In genomic region chr7:45342236-45342635, GRCh38 we compare ENCODE assay signal across 23 cellular contexts.
A peak's percentile ranks its signal among the peaks of the same experiment; 100 is the strongest.
DNase-seq lines count a peak whose midpoint lies in the region; ATAC-seq and TF ChIP-seq lines count a peak whose summit lies in the region.
"Had no signal": no experiment of that assay in that cellular context is flagged by ENCODE, and none has a peak within 500 bp of the region (broad histone marks: within the 10 kb centered on the region; RNA-seq: fewer than 3 reads in every experiment).

No MANE protein-coding gene starts in this region.

- POLR2A ChIA-PET in CD4-positive, alpha-beta memory T cell (lab: Charles Lee; ENCODE audit: partially characterized antibody): no interaction called here
- POLR2A ChIA-PET in OCI-LY7 (lab: Charles Lee): interaction anchor here (1.5 kb wide), 1 partner anchor 29 kb away, joined by 3 read pairs; no protein-coding TSS in a partner anchor

- TF ChIP-seq CTCF in DND-41 (IDR thresholded peaks at IDR 0.05; ENCODE audit: borderline replicate concordance, extremely low read depth, low read length, poor library complexity, severe bottlenecking) (no peak), right atrium auricular region (IDR thresholded peaks at IDR 0.05) (no peak), OCI-LY7 (conservative IDR thresholded peaks at IDR 0.05; ENCODE audit: low read length) (no peak)

- H3K9me2 ChIP-seq in OCI-LY7 (ENCODE audit: insufficient read depth, low read length): no peaks in the 10 kb centered on the region

- H3K4me3 ChIP-seq in CD4-positive, alpha-beta memory T cell (ENCODE audit: low read length in 2 of 2): no peak overlapping the region
- H3K4me3 ChIP-seq in DND-41 (ENCODE audit: low read depth in 1 of 2, low read length in 2 of 2): no peak overlapping the region
- H3K4me3 ChIP-seq in right atrium auricular region: no peak overlapping the region
- H3K4me3 ChIP-seq in OCI-LY7 (ENCODE audit: low read depth, low read length, poor library complexity, severe bottlenecking): no peak overlapping the region
- H3K4me3 ChIP-seq: cardiac muscle cell, dorsolateral prefrontal cortex, gastroesophageal sphincter, ovary, tibial nerve had no signal

- peak overlapping the region in 1 of 7 donors; percentile 45 for H3K27ac Mint-ChIP-seq in CD4-positive, alpha-beta memory T cell
- H3K27ac Mint-ChIP-seq in central memory CD8-positive, alpha-beta T cell (ENCODE audit: low read depth): no peak overlapping the region
- H3K27ac Mint-ChIP-seq: naive thymus-derived CD8-positive, alpha-beta T cell had no signal

- H3K36me3 Mint-ChIP-seq in CD4-positive, alpha-beta memory T cell: no peaks in the 10 kb centered on the region
- no peaks in the 10 kb centered on the region for H3K36me3 Mint-ChIP-seq in central memory CD8-positive, alpha-beta T cell (ENCODE audit: insufficient read depth)
- H3K36me3 Mint-ChIP-seq: naive thymus-derived CD8-positive, alpha-beta T cell had no signal

- DNase-seq in CD4-positive, alpha-beta memory T cell: peak in 4 of 5 donors; percentile 0 to 2 (median 2)
- DNase-seq in DND-41 (peak; percentile 9), NCI-H345 (lab: John Stamatoyannopoulos, UW) (peak; percentile 80), right atrium auricular region (ENCODE audit: low spot score) (no peak), OCI-LY7 (ENCODE audit: low spot score) (no peak), GDM1 (lab: John Stamatoyannopoulos, UW) (no peak)
- no peak for DNase-seq in central memory CD8-positive, alpha-beta T cell (ENCODE audit: low spot score in 2 of 2)
- DNase-seq: activated CD4-positive, alpha-beta T cell treated with anti-CD3 and anti-CD28 coated beads for 48 hours; activated CD8-positive, alpha-beta memory T cell treated with anti-CD3 and anti-CD28 coated beads, Interleukin-2, amount 50 U/mL, for 48 hours; activated gamma-delta T cell treated with Interleukin-2 at 50 U/mL for 16 hours; dorsolateral prefrontal cortex; KBM-7; mesendoderm; naive thymus-derived CD8-positive, alpha-beta T cell; NCI-H1092; NCI-H526 treated with DMSO at 0.1 percent for 48 hours; ovary; stimulated activated CD4-positive, alpha-beta T cell treated with anti-CD3 and anti-CD28 coated beads, Interleukin-1b, Interleukin-23, amount 100 ng/mL, for 48 hours; stimulated activated naive CD8-positive, alpha-beta T cell treated with anti-CD3 and anti-CD28 coated beads, Interleukin-15, Interleukin-2, amounts not matched to agents 100 U/mL and 50 U/mL, for 24 hours had no signal

- H3K4me1 ChIP-seq in CD4-positive, alpha-beta memory T cell (ENCODE audit: insufficient read depth, low read length): no peaks in the 10 kb centered on the region
- H3K4me1 ChIP-seq in DND-41 (ENCODE audit: insufficient read depth, low read length): no peaks in the 10 kb centered on the region
- H3K4me1 ChIP-seq in right atrium auricular region: no peaks in the 10 kb centered on the region
- H3K4me1 ChIP-seq in OCI-LY7 (ENCODE audit: insufficient read depth, low read length, poor library complexity, severe bottlenecking): no peaks in the 10 kb centered on the region
- H3K4me1 ChIP-seq: gastroesophageal sphincter, tibial nerve had no signal

- peaks cover 0 to 7% (median 5%) of the 10 kb centered on the region in 4 donors for H3K4me1 Mint-ChIP-seq in CD4-positive, alpha-beta memory T cell
- H3K4me1 Mint-ChIP-seq in central memory CD8-positive, alpha-beta T cell: no peaks in the 10 kb centered on the region
- H3K4me1 Mint-ChIP-seq: naive thymus-derived CD8-positive, alpha-beta T cell had no signal

- no peak overlapping the region for H3K9ac ChIP-seq in DND-41 (ENCODE audit: low read depth, low read length)

- H3K27me3 ChIP-seq in CD4-positive, alpha-beta memory T cell (ENCODE audit: insufficient read depth, low read length): no peaks in the 10 kb centered on the region
- H3K27me3 ChIP-seq in DND-41 (ENCODE audit: insufficient read depth, low read length, poor library complexity): peaks cover 4% of the 10 kb centered on the region
- H3K27me3 ChIP-seq in right atrium auricular region: no peaks in the 10 kb centered on the region
- H3K27me3 ChIP-seq: cardiac muscle cell, dorsolateral prefrontal cortex, gastroesophageal sphincter, ovary, tibial nerve had no signal

- CTCF ChIA-PET in CD4-positive, alpha-beta memory T cell (lab: Charles Lee; ENCODE audit: partially characterized antibody): no interaction called here
- CTCF ChIA-PET in OCI-LY7 (lab: Charles Lee; ENCODE audit: unreplicated experiment): no interaction called here

- H3K9me3 ChIP-seq in CD4-positive, alpha-beta memory T cell (ENCODE audit: control insufficient read depth in 1 of 2, low read length in 2 of 2): no peaks in the 10 kb centered on the region
- H3K9me3 ChIP-seq in DND-41 (ENCODE audit: insufficient read depth, low read length, severe bottlenecking) (no peaks in the 10 kb centered on the region), right atrium auricular region (no peaks in the 10 kb centered on the region), OCI-LY7 (ENCODE audit: low read length) (no peaks in the 10 kb centered on the region)
- H3K9me3 ChIP-seq: gastroesophageal sphincter, ovary, tibial nerve had no signal

- H3K27me3 Mint-ChIP-seq in CD4-positive, alpha-beta memory T cell: peaks cover 12 to 21% of the 10 kb centered on the region in 2 donors
- H3K27me3 Mint-ChIP-seq in central memory CD8-positive, alpha-beta T cell: peaks cover 50% of the 10 kb centered on the region

- H4K20me1 ChIP-seq in DND-41 (ENCODE audit: insufficient read depth, low read length): no peaks in the 10 kb centered on the region
- H4K20me1 ChIP-seq in OCI-LY7 (ENCODE audit: insufficient read depth, low read length): no peaks in the 10 kb centered on the region

- H3K79me2 ChIP-seq in DND-41 (ENCODE audit: insufficient read depth, low read length) (no peaks in the 10 kb centered on the region), OCI-LY7 (ENCODE audit: insufficient read depth, low read depth, low read length) (no peaks in the 10 kb centered on the region)

- no peak overlapping the region for H2AFZ ChIP-seq in DND-41 (ENCODE audit: low read depth, low read length)
- H2AFZ ChIP-seq in OCI-LY7 (ENCODE audit: low read length): no peak overlapping the region

- peak overlapping the region; percentile 40; the same call in 1 of the 2 replicates for H3K4me2 ChIP-seq in DND-41 (ENCODE audit: insufficient read depth, low read length)
- H3K4me2 ChIP-seq in OCI-LY7 (ENCODE audit: low read length): no peak overlapping the region

- no TSS peak for BruUV-seq in OCI-LY7 (replicated peaks; lab: Mats Ljungman, UMichigan)

- peaks cover 0 to 9% (median 0%) of the 10 kb centered on the region in 8 donors for H3K9me3 Mint-ChIP-seq in CD4-positive, alpha-beta memory T cell
- H3K9me3 Mint-ChIP-seq in central memory CD8-positive, alpha-beta T cell: no peaks in the 10 kb centered on the region

- ATAC-seq in DND-41 (ENCODE audit: insufficient read depth, low read depth): peak; percentile 85
- peak; percentile 46 for ATAC-seq in central memory CD8-positive, alpha-beta T cell (replicated peaks; ENCODE audit: extremely low read depth, poor library complexity, severe bottlenecking)
- ATAC-seq in GM21717 (IDR thresholded peaks at IDR 0.05; ENCODE audit: unreplicated experiment): no peak
- ATAC-seq: gastroesophageal sphincter; naive thymus-derived CD8-positive, alpha-beta T cell; stimulated activated naive CD8-positive, alpha-beta T cell treated with anti-CD3 and anti-CD28 coated beads, Interleukin-15, Interleukin-2, amounts not matched to agents 100 U/mL and 50 U/mL, for 24 hours had no signal

- no peaks in the 10 kb centered on the region for H3K36me3 ChIP-seq in CD4-positive, alpha-beta memory T cell (ENCODE audit: insufficient read depth, low read length)
- H3K36me3 ChIP-seq in DND-41 (ENCODE audit: insufficient read depth, low read length): no peaks in the 10 kb centered on the region
- no peaks in the 10 kb centered on the region for H3K36me3 ChIP-seq in right atrium auricular region
- no peaks in the 10 kb centered on the region for H3K36me3 ChIP-seq in OCI-LY7 (ENCODE audit: insufficient read depth, low read length)
- H3K36me3 ChIP-seq: cardiac muscle cell, gastroesophageal sphincter, ovary, tibial nerve had no signal

- intact Hi-C loops in CD4-positive, alpha-beta memory T cell (cut with micrococcal nuclease): no loop called here
- intact Hi-C loops in OCI-LY7 (cut with micrococcal nuclease; ENCODE audit: unreplicated experiment): no loop called here

- no peak overlapping the region for H3K27ac ChIP-seq in CD4-positive, alpha-beta memory T cell (ENCODE audit: low read depth, low read length)
- no peak overlapping the region for H3K27ac ChIP-seq in DND-41 (ENCODE audit: low read length)
- no peak overlapping the region for H3K27ac ChIP-seq in right atrium auricular region
- H3K27ac ChIP-seq in OCI-LY7 (ENCODE audit: low read depth, low read length, poor library complexity, severe bottlenecking): no peak overlapping the region
- H3K27ac ChIP-seq: cardiac muscle cell, dorsolateral prefrontal cortex, gastroesophageal sphincter, ovary, tibial nerve had no signal

- H3K4me3 Mint-ChIP-seq in CD4-positive, alpha-beta memory T cell: peak overlapping the region in 6 of 8 donors; percentile 9 to 62 (median 40)
- peak overlapping the region; percentile 13 for H3K4me3 Mint-ChIP-seq in central memory CD8-positive, alpha-beta T cell

Comparison
In these comparisons a context has a peak if more than half of its experiments do, and no peak if none do; other contexts are left out.
1. DNase-seq: peak in CD4-positive, alpha-beta memory T cell (4 of 5), DND-41 (single experiment) and NCI-H345 (single experiment); none in central memory CD8-positive, alpha-beta T cell (0 of 2), right atrium auricular region (single experiment), OCI-LY7 (single experiment) and GDM1 (single experiment).